ENCODE assay signal across 35 cellular contexts in the genomic region with DNA sequence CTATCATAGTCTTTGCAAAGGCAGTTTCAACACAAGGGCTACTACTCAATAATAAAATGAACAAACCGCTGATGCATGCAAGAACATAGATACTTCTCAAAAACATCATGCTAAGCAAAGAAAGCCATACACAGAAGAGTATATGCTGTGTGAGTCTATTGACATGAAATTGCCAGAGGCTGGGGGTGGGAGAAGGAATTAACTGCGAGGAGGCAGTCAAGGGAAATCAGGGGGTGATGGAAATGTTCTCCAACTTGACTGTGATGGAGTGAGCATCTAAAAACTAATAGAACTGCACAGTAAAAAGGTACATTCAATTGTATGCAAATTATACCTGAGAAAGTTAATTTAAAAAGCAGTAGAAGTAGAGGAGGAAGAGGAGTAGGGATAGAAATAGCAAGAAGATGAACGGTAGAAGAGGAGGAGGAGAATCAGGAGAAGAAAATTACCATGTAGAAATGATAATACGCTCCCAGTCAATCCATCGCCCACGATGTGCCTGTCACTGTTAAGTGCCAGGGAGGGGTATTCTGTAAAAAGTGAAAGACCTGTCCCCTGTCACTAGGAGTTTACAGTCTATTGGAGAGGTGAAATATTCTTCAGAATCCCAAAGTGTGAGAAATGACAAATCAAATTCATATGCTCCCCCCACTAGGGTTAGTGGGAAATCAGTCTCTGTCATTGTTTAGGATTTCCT.
"Had no signal": no experiment of that assay in that cellular context is flagged by ENCODE, and none has a peak within 500 bp of the region (broad histone marks: within the 10 kb centered on the region; RNA-seq: fewer than 3 reads in every experiment).

No MANE protein-coding gene starts in this region.

- H3K9me3 Mint-ChIP-seq: activated naive CD4-positive, alpha-beta T cell treated with anti-CD3 and anti-CD28 coated beads, Interleukin-2, amount 50 U/mL, for 72 hours; activated T-helper 17 cell treated with anti-CD3 and anti-CD28 coated beads, Interleukin-2, amount 50 U/mL, for 72 hours; central memory CD8-positive, alpha-beta T cell had no signal

- DNase-seq: activated B cell treated with CpG ODN at 0.5 μM for 24 hours; activated CD4-positive, alpha-beta memory T cell treated with anti-CD3 and anti-CD28 coated beads for 36 hours; activated CD4-positive, alpha-beta T cell treated with anti-CD3 and anti-CD28 coated beads for 4 hours; activated CD4-positive, alpha-beta T cell treated with anti-CD3 and anti-CD28 coated beads, Interleukin-2, amount 10 ng/mL, durations not matched to agents 24 days and 14 days; activated CD4-positive, alpha-beta T cell treated with anti-CD3 and anti-CD28 coated beads, Interleukin-2, amount 50 U/mL, for 1 hour; activated CD4-positive, alpha-beta T cell treated with anti-CD3 and anti-CD28 coated beads, Interleukin-2, amount 50 U/mL, for 4 hours; activated CD4-positive, CD25-positive, alpha-beta regulatory T cell treated with anti-CD3 and anti-CD28 coated beads, Interleukin-2, amount 50 U/mL, for 72 hours; activated CD8-positive, alpha-beta memory T cell treated with anti-CD3 and anti-CD28 coated beads for 24 hours; activated CD8-positive, alpha-beta memory T cell treated with anti-CD3 and anti-CD28 coated beads, Interleukin-2, amount 10 ng/mL, durations not matched to agents 7 days and 5 days; activated CD8-positive, alpha-beta memory T cell treated with anti-CD3 and anti-CD28 coated beads, Interleukin-2, amount 50 U/mL, for 48 hours; activated CD8-positive, alpha-beta T cell treated with anti-CD3 and anti-CD28 coated beads, Interleukin-2, amount 10 ng/mL, durations not matched to agents 7 days and 5 days; activated effector memory CD4-positive, alpha-beta T cell treated with anti-CD3 and anti-CD28 coated beads, Interleukin-2, amount 50 U/mL, for 16 hours; activated gamma-delta T cell treated with Interleukin-2 at 50 U/mL for 16 hours; activated naive CD4-positive, alpha-beta T cell; activated naive CD4-positive, alpha-beta T cell treated with anti-CD3 and anti-CD28 coated beads for 36 hours; activated naive CD4-positive, alpha-beta T cell treated with anti-CD3 and anti-CD28 coated beads, Interleukin-2, amount 50 U/mL, for 16 hours; activated naive CD8-positive, alpha-beta T cell treated with anti-CD3 and anti-CD28 coated beads for 36 hours; activated T-cell treated with anti-CD3 and anti-CD28 coated beads, Interleukin-2, amount 50 U/mL, for 4 hours; activated T-cell treated with anti-CD3 and anti-CD28 coated beads, Interleukin-2, amount 50 U/mL, for 72 hours; adrenal gland; amniotic stem cell; aorta; body of pancreas; brain microvascular endothelial cell; cerebellar nuclear complex; T-cell; T-helper 2 cell; T-helper 9 cell had no signal

- H3K27ac Mint-ChIP-seq: activated B cell treated with CpG ODN at 0.5 μM for 24 hours; activated CD4-positive, alpha-beta memory T cell treated with anti-CD3 and anti-CD28 coated beads for 36 hours; activated CD4-positive, alpha-beta T cell treated with anti-CD3 and anti-CD28 coated beads, Interleukin-2, amount 10 ng/mL, durations not matched to agents 24 days and 14 days; activated CD8-positive, alpha-beta memory T cell treated with anti-CD3 and anti-CD28 coated beads, Interleukin-2, amount 10 ng/mL, durations not matched to agents 7 days and 5 days; activated CD8-positive, alpha-beta T cell treated with anti-CD3 and anti-CD28 coated beads, Interleukin-2, amount 10 ng/mL, durations not matched to agents 7 days and 5 days; activated naive CD4-positive, alpha-beta T cell treated with anti-CD3 and anti-CD28 coated beads for 36 hours; activated naive CD4-positive, alpha-beta T cell treated with anti-CD3 and anti-CD28 coated beads, Interleukin-2, amount 50 U/mL, for 72 hours; activated naive CD8-positive, alpha-beta T cell treated with anti-CD3 and anti-CD28 coated beads for 36 hours; activated T-cell treated with anti-CD3 and anti-CD28 coated beads, Interleukin-2, amount 50 U/mL, for 72 hours; activated T-helper 1 cell treated with anti-CD3 and anti-CD28 coated beads, Interleukin-12 subunit alpha, Interleukin-12 subunit beta, Interleukin-2, Interleukin-4 antibody, amounts not matched to agents 30 ng/mL and 10 ng/mL and 1 ng/mL, durations not matched to agents 14 hours and 24 hours and 36 hours; activated T-helper 17 cell treated with anti-CD3 and anti-CD28 coated beads, Interleukin-2, amount 50 U/mL, for 72 hours; T-cell; T-helper 2 cell treated with Interferon-gamma antibody and Interleukin-4, amounts not matched to agents 5 μg/mL and 100 μg/mL, for 36 hours had no signal

- H3K27ac ChIP-seq: adrenal gland, body of pancreas, brain microvascular endothelial cell, breast epithelium, VCaP had no signal

- H3K4me3 Mint-ChIP-seq: activated B cell treated with CpG ODN at 0.5 μM for 24 hours; activated CD4-positive, alpha-beta memory T cell treated with anti-CD3 and anti-CD28 coated beads for 36 hours; activated CD4-positive, alpha-beta T cell treated with anti-CD3 and anti-CD28 coated beads, Interleukin-2, amount 10 ng/mL, durations not matched to agents 24 days and 14 days; activated CD8-positive, alpha-beta memory T cell treated with anti-CD3 and anti-CD28 coated beads, Interleukin-2, amount 10 ng/mL, durations not matched to agents 7 days and 5 days; activated CD8-positive, alpha-beta T cell treated with anti-CD3 and anti-CD28 coated beads, Interleukin-2, amount 10 ng/mL, durations not matched to agents 7 days and 5 days; activated naive CD4-positive, alpha-beta T cell treated with anti-CD3 and anti-CD28 coated beads for 36 hours; activated naive CD8-positive, alpha-beta T cell treated with anti-CD3 and anti-CD28 coated beads for 36 hours; activated T-cell treated with anti-CD3 and anti-CD28 coated beads, Interleukin-2, amount 50 U/mL, for 4 hours; activated T-cell treated with anti-CD3 and anti-CD28 coated beads, Interleukin-2, amount 50 U/mL, for 72 hours; activated T-helper 1 cell treated with anti-CD3 and anti-CD28 coated beads, Interleukin-12 subunit alpha, Interleukin-12 subunit beta, Interleukin-2, Interleukin-4 antibody, amounts not matched to agents 30 ng/mL and 10 ng/mL and 1 ng/mL, durations not matched to agents 14 hours and 24 hours and 36 hours; activated T-helper 17 cell treated with anti-CD3 and anti-CD28 coated beads, Interleukin-2, amount 50 U/mL, for 72 hours; central memory CD8-positive, alpha-beta T cell; T-cell; T-helper 2 cell treated with Interferon-gamma antibody and Interleukin-4, amounts not matched to agents 5 μg/mL and 100 μg/mL, for 36 hours had no signal

- H3K36me3 Mint-ChIP-seq: activated naive CD4-positive, alpha-beta T cell treated with anti-CD3 and anti-CD28 coated beads, Interleukin-2, amount 50 U/mL, for 72 hours; T-cell had no signal

- H3K27me3 Mint-ChIP-seq: activated CD4-positive, alpha-beta memory T cell treated with anti-CD3 and anti-CD28 coated beads for 36 hours; activated naive CD8-positive, alpha-beta T cell treated with anti-CD3 and anti-CD28 coated beads for 36 hours; activated T-helper 17 cell treated with anti-CD3 and anti-CD28 coated beads, Interleukin-2, amount 50 U/mL, for 72 hours; central memory CD8-positive, alpha-beta T cell; T-cell had no signal

- H3K9me3 ChIP-seq: body of pancreas had no signal

- ATAC-seq: activated CD8-positive, alpha-beta memory T cell treated with anti-CD3 and anti-CD28 coated beads, Interleukin-2, amount 10 ng/mL, durations not matched to agents 7 days and 5 days; activated CD8-positive, alpha-beta T cell treated with anti-CD3 and anti-CD28 coated beads, Interleukin-2, amount 10 ng/mL, durations not matched to agents 7 days and 5 days; activated naive CD4-positive, alpha-beta T cell treated with anti-CD3 and anti-CD28 coated beads, Interleukin-2, amount 50 U/mL, for 72 hours; activated T-cell treated with anti-CD3 and anti-CD28 coated beads, Interleukin-2, amount 50 U/mL, for 4 hours; activated T-cell treated with anti-CD3 and anti-CD28 coated beads, Interleukin-2, amount 50 U/mL, for 72 hours; activated T-helper 17 cell treated with anti-CD3 and anti-CD28 coated beads, Interleukin-2, amount 50 U/mL, for 72 hours; body of pancreas; T-cell had no signal
